18 cellular contexts compared by ENCODE assay signal in the genomic region with DNA sequence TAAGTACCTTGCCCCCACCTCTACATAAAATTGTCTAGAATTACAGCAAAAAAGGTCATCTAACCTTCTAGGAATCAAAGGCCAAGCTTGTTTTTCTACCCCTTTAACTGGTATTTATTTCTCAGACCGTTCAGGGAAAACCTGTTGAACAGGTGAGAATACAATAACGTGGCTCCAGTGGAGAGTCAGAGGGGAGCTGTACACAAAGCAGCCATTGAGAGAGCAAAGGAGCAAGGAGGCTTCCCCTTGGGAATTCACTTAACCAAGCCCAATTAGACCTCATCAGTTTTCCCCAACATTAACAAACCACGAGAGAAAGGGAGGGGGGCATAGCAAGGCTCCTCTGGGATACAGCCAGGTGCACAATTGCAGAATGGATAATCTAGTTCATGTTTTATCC.
DNase-seq lines count a peak whose midpoint lies in the region; ATAC-seq lines count a peak whose summit lies in the region.
"Had no signal": no experiment of that assay in that cellular context is flagged by ENCODE, and none has a peak within 500 bp of the region (broad histone marks: within the 10 kb centered on the region; RNA-seq: fewer than 3 reads in every experiment).

No MANE protein-coding gene starts in this region.

- H3K36me3 Mint-ChIP-seq in naive thymus-derived CD4-positive, alpha-beta T cell, result peaks cover 0 to 14% (median 0%) of the 10 kb centered on the region in 5 donors
- H3K36me3 Mint-ChIP-seq: CD14-positive monocyte had no signal

- intact Hi-C loops in naive thymus-derived CD4-positive, alpha-beta T cell (cut with micrococcal nuclease), result loop anchor here in 1 of 2 donors (10.0 kb wide), 1 partner anchor 1652 kb away; a partner anchor contains a TSS

- POLR2A ChIA-PET in naive thymus-derived CD4-positive, alpha-beta T cell (lab: Charles Lee), result no interaction called here

- peak overlapping the region in 6 of 9 donors; percentile 56 to 95 (median 72) for H3K27ac Mint-ChIP-seq in naive thymus-derived CD4-positive, alpha-beta T cell
- H3K27ac Mint-ChIP-seq: activated CD4-positive, alpha-beta T cell treated with anti-CD3 and anti-CD28 coated beads, Interleukin-2, amount 10 ng/mL, durations not matched to agents 7 days and 5 days; activated naive CD4-positive, alpha-beta T cell treated with anti-CD3 and anti-CD28 coated beads, Interleukin-2, amount 50 U/mL, for 72 hours; CD14-positive monocyte had no signal

- H3K4me1 Mint-ChIP-seq in naive thymus-derived CD4-positive, alpha-beta T cell, result peaks cover 58 to 93% (median 88%) of the 10 kb centered on the region in 7 donors

- H3K9me3 ChIP-seq in naive thymus-derived CD4-positive, alpha-beta T cell (ENCODE audit: control insufficient read depth in 2 of 3, low read length in 3 of 3), result no peaks in the 10 kb centered on the region
- H3K9me3 ChIP-seq: ovary had no signal

- peak; percentile 5 to 50 for DNase-seq in NCI-H2081 (lab: John Stamatoyannopoulos, UW)
- DNase-seq in NCI-H2081 treated with DMSO at 0.1 percent for 48 hours (lab: John Stamatoyannopoulos, UW), result no peak
- DNase-seq in NCI-H1105 (lab: John Stamatoyannopoulos, UW), result peak; percentile 92
- peak; percentile 95 for DNase-seq in NCI-H748 (lab: John Stamatoyannopoulos, UW; ENCODE audit: unreplicated experiment)
- no peak for DNase-seq in naive thymus-derived CD4-positive, alpha-beta T cell
- DNase-seq in amygdala (lab: John Stamatoyannopoulos, UW), result no peak
- no peak for DNase-seq in NK-92 (lab: John Stamatoyannopoulos, UW; ENCODE audit: unreplicated experiment)
- DNase-seq in OCI-M1 (lab: John Stamatoyannopoulos, UW), result no peak
- DNase-seq: activated CD4-positive, alpha-beta T cell treated with anti-CD3 and anti-CD28 coated beads, Interleukin-2, amount 10 ng/mL, durations not matched to agents 7 days and 5 days; cortex of kidney; EL; foreskin keratinocyte; left ventricle myocardium superior; ovary; T1000 had no signal

- H3K9me3 Mint-ChIP-seq in naive thymus-derived CD4-positive, alpha-beta T cell, result no peaks in the 10 kb centered on the region
- H3K9me3 Mint-ChIP-seq: activated CD4-positive, alpha-beta T cell treated with anti-CD3 and anti-CD28 coated beads, Interleukin-2, amount 10 ng/mL, durations not matched to agents 7 days and 5 days; activated naive CD4-positive, alpha-beta T cell treated with anti-CD3 and anti-CD28 coated beads, Interleukin-2, amount 50 U/mL, for 72 hours; CD14-positive monocyte had no signal

- no peaks in the 10 kb centered on the region for H3K27me3 ChIP-seq in naive thymus-derived CD4-positive, alpha-beta T cell (ENCODE audit: control insufficient read depth in 2 of 2, insufficient read depth in 2 of 2, low read length in 2 of 2)
- H3K27me3 ChIP-seq: foreskin keratinocyte, ovary had no signal

- no peaks in the 10 kb centered on the region for H3K36me3 ChIP-seq in naive thymus-derived CD4-positive, alpha-beta T cell (ENCODE audit: control insufficient read depth in 2 of 3, insufficient read depth in 3 of 3, low read length in 3 of 3)
- H3K36me3 ChIP-seq: ovary had no signal

- H3K4me3 ChIP-seq in naive thymus-derived CD4-positive, alpha-beta T cell (ENCODE audit: low read length), result no peak overlapping the region
- H3K4me3 ChIP-seq: ovary had no signal

- CTCF ChIA-PET in naive thymus-derived CD4-positive, alpha-beta T cell (lab: Charles Lee), result no interaction called here

- peak overlapping the region in 1 of 10 donors; percentile 36 for H3K4me3 Mint-ChIP-seq in naive thymus-derived CD4-positive, alpha-beta T cell
- H3K4me3 Mint-ChIP-seq: activated CD4-positive, alpha-beta T cell treated with anti-CD3 and anti-CD28 coated beads, Interleukin-2, amount 10 ng/mL, durations not matched to agents 7 days and 5 days; CD14-positive monocyte had no signal

- H3K27ac ChIP-seq in naive thymus-derived CD4-positive, alpha-beta T cell (ENCODE audit: low read depth, low read length), result peak overlapping the region; percentile 34
- H3K27ac ChIP-seq: foreskin keratinocyte, ovary had no signal

- ATAC-seq in naive thymus-derived CD4-positive, alpha-beta T cell, result no peak
- ATAC-seq: activated naive CD4-positive, alpha-beta T cell treated with anti-CD3 and anti-CD28 coated beads, Interleukin-2, amount 50 U/mL, for 72 hours; foreskin keratinocyte; left ventricle myocardium superior; sciatic nerve had no signal

- no peaks in the 10 kb centered on the region for H3K27me3 Mint-ChIP-seq in naive thymus-derived CD4-positive, alpha-beta T cell
- H3K27me3 Mint-ChIP-seq: activated CD4-positive, alpha-beta T cell treated with anti-CD3 and anti-CD28 coated beads, Interleukin-2, amount 10 ng/mL, durations not matched to agents 7 days and 5 days had no signal

- H3K4me1 ChIP-seq in naive thymus-derived CD4-positive, alpha-beta T cell (ENCODE audit: control insufficient read depth in 2 of 2, insufficient read depth in 2 of 2, low read length in 2 of 2), result peaks cover 7 to 56% of the 10 kb centered on the region in 2 donors
- H3K4me1 ChIP-seq: foreskin keratinocyte had no signal

Comparison
In these comparisons a context has a peak if more than half of its experiments do, and no peak if none do; other contexts are left out.
1. DNase-seq: peak in NCI-H2081 (2 of 2), NCI-H1105 (single experiment) and NCI-H748 (single experiment); none in NCI-H2081 treated with DMSO at 0.1 percent for 48 hours (single experiment), naive thymus-derived CD4-positive, alpha-beta T cell (0 of 9), amygdala (0 of 56), NK-92 (single experiment) and OCI-M1 (single experiment).